ENCODE assay signal across 8 cellular contexts in genomic region chr16:24834459-24835335, GRCh38. TPM values are rescaled to one million over a fixed set of nuclear protein-coding genes. Genes with fewer than 3 reads are reported as not detected.
DNase-seq lines count a peak whose midpoint lies in the region; ATAC-seq and TF ChIP-seq lines count a peak whose summit lies in the region.

No MANE protein-coding gene starts in this region.

- peaks cover 7% of the 10 kb centered on the region for H3K4me1 Mint-ChIP-seq in Caco-2 (ENCODE audit: low read depth, unreplicated experiment)
- peaks cover 24% of the 10 kb centered on the region for H3K4me1 Mint-ChIP-seq in HFFc6 (ENCODE audit: low read depth)

- no peak overlapping the region for H3K4me2 ChIP-seq in SK-N-SH

- H3K36me3 Mint-ChIP-seq in Caco-2 (ENCODE audit: insufficient read depth, unreplicated experiment) (peaks cover 5% of the 10 kb centered on the region), HFFc6 (ENCODE audit: low read depth) (no peaks in the 10 kb centered on the region)

- H3K4me3 Mint-ChIP-seq in Caco-2 (ENCODE audit: unreplicated experiment) (no peak overlapping the region), HFFc6 (no peak overlapping the region)

- ATAC-seq in left ventricle myocardium superior (peak; percentile 49), GM21526 (IDR thresholded peaks at IDR 0.05; ENCODE audit: low FRiP score, unreplicated experiment) (no peak)

- no peaks in the 10 kb centered on the region for H3K36me3 ChIP-seq in Caco-2 (ENCODE audit: control insufficient read depth, insufficient read depth, low read length)
- H3K36me3 ChIP-seq in SK-N-SH (replicated peaks in 1 of 2; ENCODE audit: control insufficient read depth in 1 of 2, insufficient read depth in 2 of 2, low read length in 1 of 2) = no peaks in the 10 kb centered on the region
- H3K36me3 ChIP-seq in vagina = no peaks in the 10 kb centered on the region

- TF ChIP-seq EP300 in SK-N-SH (IDR thresholded peaks at IDR 0.05; ENCODE audit: borderline replicate concordance in 1 of 2, low read depth in 1 of 2, low read length in 1 of 2) = no peak

- DNase-seq in Caco-2 = peak; percentile 56 to 58
- peak; percentile 34 for DNase-seq in HFFc6
- DNase-seq in SK-N-SH = peak; percentile 39
- no peak for DNase-seq in left ventricle myocardium superior
- DNase-seq in activated gamma-delta T cell treated with Interleukin-2 at 50 U/mL for 16 hours = no peak
- DNase-seq in vagina (ENCODE audit: extremely low spot score in 2 of 2) = no peak
- no peak for DNase-seq in NCI-H2107 (lab: John Stamatoyannopoulos, UW)

- POLR2A ChIA-PET in Caco-2 (lab: Charles Lee) = no interaction called here
- POLR2A ChIA-PET in SK-N-SH (lab: Yijun Ruan, JAX) = no interaction called here

- H3K27me3 Mint-ChIP-seq in Caco-2 (ENCODE audit: insufficient read depth, unreplicated experiment) = no peaks in the 10 kb centered on the region
- H3K27me3 Mint-ChIP-seq in HFFc6 (ENCODE audit: insufficient read depth) = no peaks in the 10 kb centered on the region; the same call in 1 of the 2 replicates

- no peak overlapping the region for H3K9ac ChIP-seq in SK-N-SH

- WGBS in SK-N-SH (ENCODE audit: low lambda C conversion rate) = 69% methylated on average over 7 of the region's 7 CpGs

- CTCF ChIA-PET in Caco-2 (lab: Charles Lee) = interaction anchor here (0.6 to 1.2 kb wide), 9 partner anchors 13 to 317 kb away, joined by 3 to 5 read pairs (median 4); no protein-coding TSS in a partner anchor
- CTCF ChIA-PET in SK-N-SH (lab: Yijun Ruan, JAX) = interaction anchor here (0.6 to 1.6 kb wide), 6 partner anchors 12 to 182 kb away, joined by 3 to 6 read pairs (median 3); partner anchors contain the start of gene SLC5A11

- H3K4me1 ChIP-seq in Caco-2 (peaks cover 23% of the 10 kb centered on the region), SK-N-SH (ENCODE audit: control insufficient read depth in 1 of 2, insufficient read depth in 2 of 2, low read depth in 1 of 2, low read length in 1 of 2) (0 out of 4 replicates have a peak, but pooled peaks cover 0 to 8% of the 10 kb centered on the region in 2 experiments), vagina (peaks cover 6% of the 10 kb centered on the region)

- no TSS peak for BruUV-seq in Caco-2 (replicated peaks; lab: Mats Ljungman, UMichigan)

- no peaks in the 10 kb centered on the region for H4K20me1 ChIP-seq in SK-N-SH (ENCODE audit: insufficient read depth)

- no peaks in the 10 kb centered on the region for H3F3A ChIP-seq in SK-N-SH (replicated peaks; ENCODE audit: insufficient read depth)

- no peaks in the 10 kb centered on the region for H3K9me2 ChIP-seq in SK-N-SH

- intact Hi-C loops in Caco-2 (cut with micrococcal nuclease; ENCODE audit: unreplicated experiment) (loop anchor here (1.0 to 2.0 kb wide), 2 partner anchors 81 to 276 kb away; partner anchors contain the start of gene LCMT1), left ventricle myocardium superior (cut with micrococcal nuclease) (no loop called here), vagina (cut with DNase I) (no loop called here)

- H3K4me3 ChIP-seq in Caco-2 (ENCODE audit: low read depth, low read length) (no peak overlapping the region), SK-N-SH (ENCODE audit: low read depth in 2 of 2, low read length in 1 of 2) (no peak overlapping the region), vagina (no peak overlapping the region)

- H3K27ac ChIP-seq in SK-N-SH (ENCODE audit: low read depth in 2 of 2, low read length in 1 of 2) (no peak overlapping the region), vagina (no peak overlapping the region)

- H3K9me3 Mint-ChIP-seq in Caco-2 (ENCODE audit: unreplicated experiment) (no peaks in the 10 kb centered on the region), HFFc6 (no peaks in the 10 kb centered on the region)

- H3K27me3 ChIP-seq in Caco-2 (replicated peaks; ENCODE audit: control insufficient read depth, insufficient read depth, low read length) (no peaks in the 10 kb centered on the region), SK-N-SH (ENCODE audit: insufficient read depth) (no peaks in the 10 kb centered on the region), vagina (no peaks in the 10 kb centered on the region)

- no peak overlapping the region for H3K27ac Mint-ChIP-seq in Caco-2 (ENCODE audit: unreplicated experiment)
- H3K27ac Mint-ChIP-seq in HFFc6 = no peak overlapping the region

- H2AFZ ChIP-seq in SK-N-SH (ENCODE audit: low read depth) = no peak overlapping the region

- TF ChIP-seq RAD21 in SK-N-SH (IDR thresholded peaks at IDR 0.05; ENCODE audit: low read length) = peak; percentile 69

- no peak for TF ChIP-seq POLR2A in vagina (IDR thresholded peaks at IDR 0.05)

- H3K79me2 ChIP-seq in SK-N-SH (ENCODE audit: insufficient read depth) = no peaks in the 10 kb centered on the region

- H3K9me3 ChIP-seq in Caco-2 (no peaks in the 10 kb centered on the region), SK-N-SH (no peaks in the 10 kb centered on the region), vagina (no peaks in the 10 kb centered on the region)

- TF ChIP-seq CTCF in Caco-2 (IDR thresholded peaks at IDR 0.05; ENCODE audit: insufficient read depth in 1 of 2, low read depth in 1 of 2, low read length in 1 of 2, severe bottlenecking in 1 of 2, unreplicated experiment in 1 of 2) = peak; percentile 47 to 79
- peak; percentile 78 for TF ChIP-seq CTCF in HFFc6 (IDR thresholded peaks at IDR 0.05)
- peak; percentile 57 for TF ChIP-seq CTCF in SK-N-SH (IDR thresholded peaks at IDR 0.05)
- TF ChIP-seq CTCF in vagina (IDR thresholded peaks at IDR 0.05) = no peak

TF ChIP-seq in SK-N-SH, 30 proteins besides CTCF, POLR2A, EP300 and RAD21:
- TF ChIP-seq USF1 (IDR thresholded peaks at IDR 0.05; ENCODE audit: borderline replicate concordance, low read depth) (no peak), SMC3 (IDR thresholded peaks at IDR 0.05; ENCODE audit: low read depth, low read length) (peak; percentile 49)

RNA-seq across cellular contexts. Expression of gene SLC5A11, which starts 11.1 kb away (rescaled TPM):
- 0.77 and 0.95 TPM in 2 replicates for total RNA-seq in Caco-2 (2022)
- under 1 TPM in 1 of 6 experiments, not detected in 5; 0.23 TPM for total RNA-seq in HFFc6 (2021; fragmentation: NEBNext Ultra II Directional; extraction: Animal tissue kit (Norgen Biotek cat#: 25700))
- polyA plus RNA-seq in SK-N-SH (2012; rRNA removed) = 0.10 TPM in 1 of 2 replicates, not detected in the other
- 0.01 and 0.03 TPM in 2 replicates for polyA plus RNA-seq in SK-N-SH (2012; cell fraction: cytosol; rRNA removed)
- polyA plus RNA-seq in SK-N-SH (2012; cell fraction: nucleus; rRNA removed) = 0.35 and 0.50 TPM in 2 replicates
- total RNA-seq in left ventricle myocardium superior = not detected
- total RNA-seq in vagina = not detected

Comparison
In these comparisons a context has a peak if more than half of its experiments do, and no peak if none do; other contexts are left out.
1. DNase-seq: peak in Caco-2 (2 of 2), HFFc6 (single experiment) and SK-N-SH (single experiment); none in left ventricle myocardium superior (single experiment), activated gamma-delta T cell treated with Interleukin-2 at 50 U/mL for 16 hours (single experiment), vagina (0 of 2) and NCI-H2107 (single experiment).
2. CTCF ChIP-seq: peak in Caco-2 (2 of 2), HFFc6 (single experiment) and SK-N-SH (single experiment); none in vagina (0 of 3).